Comparison of ENCODE assay signal across 9 cellular contexts in genomic region chr4:8050555-8051206, GRCh38.
A peak's percentile ranks its signal among the peaks of the same experiment; 100 is the strongest.
DNase-seq lines count a peak whose midpoint lies in the region; FAIRE-seq and TF ChIP-seq lines count a peak whose summit lies in the region.
"Had no signal": no experiment of that assay in that cellular context is flagged by ENCODE, and none has a peak within 500 bp of the region (broad histone marks: within the 10 kb centered on the region; RNA-seq: fewer than 3 reads in every experiment).

No MANE protein-coding gene starts in this region.

- intact Hi-C loops in Caco-2 (cut with micrococcal nuclease; ENCODE audit: unreplicated experiment): no loop called here

- DNase-seq in MV-4-11 (lab: John Stamatoyannopoulos, UW) (peak; percentile 14), amygdala (lab: John Stamatoyannopoulos, UW) (peak in 46 of 56 donors; percentile 11 to 81 (median 56)), iPS DF 4.7 (ENCODE audit: extremely low read depth, low spot score) (peak; percentile 62), small intestine (peak; percentile 13), Caco-2 (no peak), T-helper 1 cell (no peak), HFFc6 (no peak)
- DNase-seq in activated T-cell treated with anti-CD3 and anti-CD28 coated beads, Interleukin-2, amount 50 U/mL, for 24 hours: no peak

- H3K4me3 ChIP-seq in small intestine (ENCODE audit: low read depth in 1 of 2, low read length in 2 of 2) (no peak overlapping the region), Caco-2 (ENCODE audit: low read depth, low read length) (no peak overlapping the region)

- peak overlapping the region in 1 of 2 donors; percentile 12 for H3K27ac ChIP-seq in small intestine (ENCODE audit: low read depth in 1 of 2, low read length in 1 of 2)

- H3K36me3 Mint-ChIP-seq in Caco-2 (ENCODE audit: insufficient read depth, unreplicated experiment) (no peaks in the 10 kb centered on the region), HFFc6 (ENCODE audit: low read depth) (peaks cover 12% of the 10 kb centered on the region; the same call in 1 of the 2 replicates)
- H3K36me3 Mint-ChIP-seq in activated T-cell treated with anti-CD3 and anti-CD28 coated beads, Interleukin-2, amount 50 U/mL, for 24 hours (ENCODE audit: low read depth): peaks cover 8% of the 10 kb centered on the region

- H3K36me3 ChIP-seq in small intestine (ENCODE audit: control insufficient read depth in 2 of 2, insufficient read depth in 2 of 2, low read length in 2 of 2): no peaks in the 10 kb centered on the region
- H3K36me3 ChIP-seq in Caco-2 (ENCODE audit: control insufficient read depth, insufficient read depth, low read length): no peaks in the 10 kb centered on the region

- H3K27me3 Mint-ChIP-seq in Caco-2 (ENCODE audit: insufficient read depth, unreplicated experiment) (peaks cover 10% of the 10 kb centered on the region), HFFc6 (ENCODE audit: insufficient read depth) (peaks cover 43% of the 10 kb centered on the region)
- H3K27me3 Mint-ChIP-seq in activated T-cell treated with anti-CD3 and anti-CD28 coated beads, Interleukin-2, amount 50 U/mL, for 24 hours: no peaks in the 10 kb centered on the region

- WGBS in small intestine, 3 donors: 29 to 55% (median 51%) methylated on average over 24 to 28 of the region's 28 CpGs

- no peak for FAIRE-seq in small intestine (lab: Jason Lieb, UNC)
- FAIRE-seq: TTC549 had no signal

- H3K4me1 Mint-ChIP-seq in Caco-2 (ENCODE audit: low read depth, unreplicated experiment) (no peaks in the 10 kb centered on the region), HFFc6 (ENCODE audit: low read depth) (no peaks in the 10 kb centered on the region)
- H3K4me1 Mint-ChIP-seq in activated T-cell treated with anti-CD3 and anti-CD28 coated beads, Interleukin-2, amount 50 U/mL, for 24 hours (ENCODE audit: low read depth): no peaks in the 10 kb centered on the region

- no peak overlapping the region for H3K4me3 Mint-ChIP-seq in Caco-2 (ENCODE audit: unreplicated experiment)
- H3K4me3 Mint-ChIP-seq in HFFc6: no peak overlapping the region
- no peak overlapping the region for H3K4me3 Mint-ChIP-seq in activated T-cell treated with anti-CD3 and anti-CD28 coated beads, Interleukin-2, amount 50 U/mL, for 24 hours

- H3K4me1 ChIP-seq in small intestine (ENCODE audit: control insufficient read depth in 2 of 2, insufficient read depth in 1 of 2, low read depth in 1 of 2, low read length in 1 of 2) (no peaks in the 10 kb centered on the region), Caco-2 (no peaks in the 10 kb centered on the region)

- H3K9me3 ChIP-seq in small intestine (ENCODE audit: control insufficient read depth, low read depth) (no peaks in the 10 kb centered on the region), Caco-2 (no peaks in the 10 kb centered on the region)

- CTCF ChIA-PET in Caco-2 (lab: Charles Lee): interaction anchor here (0.6 to 0.7 kb wide), 2 partner anchors 8 to 25 kb away, joined by 4 to 6 read pairs; no protein-coding TSS in a partner anchor

- H3K27ac Mint-ChIP-seq in Caco-2 (ENCODE audit: unreplicated experiment): no peak overlapping the region
- H3K27ac Mint-ChIP-seq in HFFc6: no peak overlapping the region
- H3K27ac Mint-ChIP-seq in activated T-cell treated with anti-CD3 and anti-CD28 coated beads, Interleukin-2, amount 50 U/mL, for 24 hours: no peak overlapping the region

- POLR2A ChIA-PET in Caco-2 (lab: Charles Lee): no interaction called here

- H3K9me3 Mint-ChIP-seq in Caco-2 (ENCODE audit: unreplicated experiment): no peaks in the 10 kb centered on the region
- H3K9me3 Mint-ChIP-seq in HFFc6: peaks cover 18% of the 10 kb centered on the region
- H3K9me3 Mint-ChIP-seq in activated T-cell treated with anti-CD3 and anti-CD28 coated beads, Interleukin-2, amount 50 U/mL, for 24 hours: peaks cover 8% of the 10 kb centered on the region

- BruUV-seq in Caco-2 (replicated peaks; lab: Mats Ljungman, UMichigan): no TSS peak

- TF ChIP-seq CTCF in Caco-2 (IDR thresholded peaks at IDR 0.05; ENCODE audit: insufficient read depth in 1 of 2, low read depth in 1 of 2, low read length in 1 of 2, severe bottlenecking in 1 of 2, unreplicated experiment in 1 of 2): no peak
- no peak for TF ChIP-seq CTCF in HFFc6 (IDR thresholded peaks at IDR 0.05)

- H3K27me3 ChIP-seq in small intestine (ENCODE audit: control insufficient read depth in 2 of 2, insufficient read depth in 2 of 2, low read length in 2 of 2) (no peaks in the 10 kb centered on the region), Caco-2 (replicated peaks; ENCODE audit: control insufficient read depth, insufficient read depth, low read length) (no peaks in the 10 kb centered on the region)

Comparison
In these comparisons a context has a peak if more than half of its experiments do, and no peak if none do; other contexts are left out.
1. DNase-seq: peak in MV-4-11 (single experiment), amygdala (46 of 56), iPS DF 4.7 (single experiment) and small intestine (single experiment); none in Caco-2 (0 of 2), T-helper 1 cell (0 of 5), HFFc6 (single experiment) and activated T-cell treated with anti-CD3 and anti-CD28 coated beads, Interleukin-2, amount 50 U/mL, for 24 hours (single experiment).